In genomic region chr4:173171098-173171497, GRCh38 we compare ENCODE assay signal across 9 cellular contexts. TPM values are rescaled to one million over a fixed set of nuclear protein-coding genes. Genes with fewer than 3 reads are reported as not detected.
A peak's percentile ranks its signal among the peaks of the same experiment; 100 is the strongest.
DNase-seq lines count a peak whose midpoint lies in the region; ATAC-seq and TF ChIP-seq lines count a peak whose summit lies in the region.
"Had no signal": no experiment of that assay in that cellular context is flagged by ENCODE, and none has a peak within 500 bp of the region (broad histone marks: within the 10 kb centered on the region; RNA-seq: fewer than 3 reads in every experiment).

No MANE protein-coding gene starts in this region.

- H3K9me3 ChIP-seq in smooth muscle cell (replicated peaks; ENCODE audit: low read depth): no peaks in the 10 kb centered on the region

- peaks cover 23% of the 10 kb centered on the region for H3K4me1 ChIP-seq in smooth muscle cell (ENCODE audit: low read depth)

- no peaks in the 10 kb centered on the region for H3K27me3 Mint-ChIP-seq in activated T-cell treated with anti-CD3 and anti-CD28 coated beads, Interleukin-2, amount 50 U/mL, for 4 hours (ENCODE audit: low read depth)
- H3K27me3 Mint-ChIP-seq: stimulated activated memory B cell treated with anti-CD40 and anti-IgM and Interleukin-4, amounts not matched to agents 10 μg/mL and 1 μg/mL and 100 μg/mL, for 72 hours had no signal

- H3K36me3 Mint-ChIP-seq in activated T-cell treated with anti-CD3 and anti-CD28 coated beads, Interleukin-2, amount 50 U/mL, for 4 hours (ENCODE audit: insufficient read depth): no peaks in the 10 kb centered on the region
- H3K36me3 Mint-ChIP-seq: stimulated activated memory B cell treated with anti-CD40 and anti-IgM and Interleukin-4, amounts not matched to agents 10 μg/mL and 1 μg/mL and 100 μg/mL, for 72 hours had no signal

- ATAC-seq in activated T-cell treated with anti-CD3 and anti-CD28 coated beads, Interleukin-2, amount 50 U/mL, for 4 hours: no peak
- ATAC-seq in HG02981 (IDR thresholded peaks at IDR 0.05; ENCODE audit: unreplicated experiment) (no peak), HG02759 (IDR thresholded peaks at IDR 0.05; ENCODE audit: unreplicated experiment) (no peak), HG03280 (IDR thresholded peaks at IDR 0.05; ENCODE audit: unreplicated experiment) (no peak)
- ATAC-seq: stimulated activated memory B cell treated with anti-CD40 and anti-IgM and Interleukin-4, amounts not matched to agents 10 μg/mL and 1 μg/mL and 100 μg/mL, for 72 hours had no signal

- peak overlapping the region; percentile 93 for H3K4me3 ChIP-seq in smooth muscle cell

- peak overlapping the region; percentile 99 for H3K4me2 ChIP-seq in smooth muscle cell

- peaks cover 35% of the 10 kb centered on the region for H3K79me2 ChIP-seq in smooth muscle cell (ENCODE audit: low read depth)

- H2AFZ ChIP-seq in smooth muscle cell (ENCODE audit: low read depth): no peak overlapping the region

- H3K36me3 ChIP-seq in smooth muscle cell (ENCODE audit: low read depth): no peaks in the 10 kb centered on the region

- no peaks in the 10 kb centered on the region for H3F3A ChIP-seq in smooth muscle cell (ENCODE audit: low read depth)

- H3K27me3 ChIP-seq in smooth muscle cell (ENCODE audit: low read depth): no peaks in the 10 kb centered on the region

- DNase-seq in activated T-cell treated with anti-CD3 and anti-CD28 coated beads, Interleukin-2, amount 50 U/mL, for 4 hours: no peak
- no peak for DNase-seq in activated T-cell treated with anti-CD3 and anti-CD28 coated beads for 4 hours
- DNase-seq in NCI-H2107 treated with DMSO at 0.1 percent for 48 hours (lab: John Stamatoyannopoulos, UW; ENCODE audit: unreplicated experiment): peak; percentile 19
- DNase-seq in cerebellar cortex (ENCODE audit: low spot score): peak; percentile 71
- DNase-seq in smooth muscle cell (lab: John Stamatoyannopoulos, UW; ENCODE audit: unreplicated experiment): no peak

- peaks cover 35% of the 10 kb centered on the region for H4K20me1 ChIP-seq in smooth muscle cell (ENCODE audit: low read depth)

- H3K4me3 Mint-ChIP-seq in activated T-cell treated with anti-CD3 and anti-CD28 coated beads, Interleukin-2, amount 50 U/mL, for 4 hours: peak overlapping the region; percentile 87

- H3K4me1 Mint-ChIP-seq in activated T-cell treated with anti-CD3 and anti-CD28 coated beads, Interleukin-2, amount 50 U/mL, for 4 hours (ENCODE audit: low read depth): peaks cover 62% of the 10 kb centered on the region

- no peaks in the 10 kb centered on the region for H3K9me3 Mint-ChIP-seq in activated T-cell treated with anti-CD3 and anti-CD28 coated beads, Interleukin-2, amount 50 U/mL, for 4 hours
- H3K9me3 Mint-ChIP-seq: stimulated activated memory B cell treated with anti-CD40 and anti-IgM and Interleukin-4, amounts not matched to agents 10 μg/mL and 1 μg/mL and 100 μg/mL, for 72 hours had no signal

- no peak overlapping the region for H3K27ac ChIP-seq in smooth muscle cell (ENCODE audit: low read depth)

- H3K9ac ChIP-seq in smooth muscle cell (ENCODE audit: low read depth): no peak overlapping the region

- 45% methylated on average over 2 of the region's 2 CpGs for WGBS in smooth muscle cell (ENCODE audit: low lambda C conversion rate)

- peak; percentile 34 for TF ChIP-seq CTCF in smooth muscle cell (IDR thresholded peaks at IDR 0.05; ENCODE audit: borderline replicate concordance, insufficient read depth, poor library complexity, severe bottlenecking)

RNA-seq across cellular contexts. Expression of gene GALNT7, which starts 2.5 kb away (rescaled TPM):
- total RNA-seq in activated T-cell treated with anti-CD3 and anti-CD28 coated beads, Interleukin-2, amount 50 U/mL, for 4 hours: 10 to 100 TPM in 2 of 3 donors, 1 to 10 TPM in 1; 10.0 to 10.3 (median 10.2) TPM
- total RNA-seq in smooth muscle cell: 22.0 and 33.4 TPM in 2 replicates
- 8.1 and 9.0 TPM in 2 replicates for polyA plus RNA-seq in smooth muscle cell

Comparison
In these comparisons a context has a peak if more than half of its experiments do, and no peak if none do; other contexts are left out.
1. DNase-seq: peak in NCI-H2107 treated with DMSO at 0.1 percent for 48 hours (single experiment) and cerebellar cortex (single experiment); none in activated T-cell treated with anti-CD3 and anti-CD28 coated beads, Interleukin-2, amount 50 U/mL, for 4 hours (single experiment), activated T-cell treated with anti-CD3 and anti-CD28 coated beads for 4 hours (single experiment) and smooth muscle cell (single experiment).